29 cellular contexts compared by ENCODE assay signal in the genomic region with DNA sequence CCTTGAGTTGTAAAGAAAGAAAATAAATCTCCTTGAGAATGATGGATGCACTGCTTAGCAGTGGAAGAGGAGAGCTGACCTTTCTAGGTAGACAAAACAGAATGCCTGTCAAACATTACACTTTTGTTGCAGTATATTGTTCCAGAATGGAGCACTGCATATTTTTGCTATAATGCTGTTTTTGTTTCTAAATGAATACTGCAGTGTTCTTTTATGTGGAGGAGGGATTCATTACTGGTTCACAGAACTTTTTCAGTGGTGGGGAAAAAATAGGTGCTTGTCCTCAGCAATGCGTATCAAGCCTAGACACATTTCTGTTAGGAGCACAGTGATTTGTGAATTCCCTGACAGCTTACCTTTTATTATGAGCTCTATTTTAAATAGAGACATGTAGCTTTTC.
"Had no signal": no experiment of that assay in that cellular context is flagged by ENCODE, and none has a peak within 500 bp of the region (broad histone marks: within the 10 kb centered on the region; RNA-seq: fewer than 3 reads in every experiment).

No MANE protein-coding gene starts in this region.

- H3K9me3 ChIP-seq: body of pancreas, left lung, lower lobe of right lung, mucosa of descending colon, neutrophil, prostate gland, stomach, thoracic aorta had no signal

- H3K27ac ChIP-seq: body of pancreas, cardiac muscle cell, left lung, lower lobe of right lung, neutrophil, prostate gland, stomach, thoracic aorta had no signal

- FAIRE-seq: urothelium cell line had no signal

- H3K4me3 ChIP-seq: body of pancreas, cardiac muscle cell, left lung, lower lobe of right lung, mucosa of descending colon, prostate gland, smooth muscle cell, stomach, thoracic aorta had no signal

- ATAC-seq: activated CD4-positive, alpha-beta T cell treated with anti-CD3 and anti-CD28 coated beads for 36 hours; activated CD8-positive, alpha-beta memory T cell treated with anti-CD3 and anti-CD28 coated beads, Interleukin-2, amount 10 ng/mL, durations not matched to agents 7 days and 5 days; activated CD8-positive, alpha-beta T cell treated with anti-CD3 and anti-CD28 coated beads, Interleukin-2, amount 10 ng/mL, durations not matched to agents 7 days and 5 days; activated naive CD4-positive, alpha-beta T cell treated with anti-CD3 and anti-CD28 coated beads, Interleukin-2, amount 50 U/mL, for 72 hours; activated T-cell treated with anti-CD3 and anti-CD28 coated beads, Interleukin-2, amount 50 U/mL, for 72 hours; body of pancreas; esophagus mucosa; lower lobe of right lung; mucosa of descending colon; natural killer cell treated with Interleukin-12 subunit alpha and Interleukin-12 subunit beta and Interleukin-15 and Interleukin-18, amount 100 ng/mL, for 72 hours; stimulated activated naive B cell treated with anti-CD40 and anti-IgM and Interleukin-4, amounts not matched to agents 10 μg/mL and 1 μg/mL and 100 μg/mL, for 72 hours had no signal

- H3K27me3 ChIP-seq: body of pancreas, left lung, neutrophil, stomach had no signal

- H3K36me3 ChIP-seq: cardiac muscle cell, left lung, lower lobe of right lung, neutrophil, prostate gland, stomach, thoracic aorta had no signal

- H3K4me1 ChIP-seq: body of pancreas, prostate gland had no signal

- H3K4me2 ChIP-seq: smooth muscle cell had no signal

- DNase-seq: activated CD4-positive, alpha-beta T cell treated with anti-CD3 and anti-CD28 coated beads for 36 hours; activated CD4-positive, CD25-positive, alpha-beta regulatory T cell; activated CD8-positive, alpha-beta memory T cell treated with anti-CD3 and anti-CD28 coated beads, Interleukin-2, amount 10 ng/mL, durations not matched to agents 7 days and 5 days; activated CD8-positive, alpha-beta T cell treated with anti-CD3 and anti-CD28 coated beads, Interleukin-2, amount 10 ng/mL, durations not matched to agents 7 days and 5 days; activated naive CD4-positive, alpha-beta T cell; activated T-cell treated with anti-CD3 and anti-CD28 coated beads for 4 hours; activated T-cell treated with anti-CD3 and anti-CD28 coated beads, Interleukin-2, amount 50 U/mL, for 72 hours; body of pancreas; cortex of kidney; foreskin fibroblast; kidney glomerular epithelial cell; lower lobe of right lung; mesendoderm; mucosa of descending colon; retina; stimulated activated CD4-positive, alpha-beta T cell treated with anti-CD3 and anti-CD28 coated beads, Interleukin-1b, Interleukin-23, amount 100 ng/mL, for 48 hours; stimulated activated naive B cell treated with anti-CD40 and anti-IgM and Interleukin-4, amounts not matched to agents 10 μg/mL and 1 μg/mL and 100 μg/mL, for 72 hours; stomach; trophoblast cell had no signal
